16 cellular contexts compared by ENCODE assay signal in the genomic region with DNA sequence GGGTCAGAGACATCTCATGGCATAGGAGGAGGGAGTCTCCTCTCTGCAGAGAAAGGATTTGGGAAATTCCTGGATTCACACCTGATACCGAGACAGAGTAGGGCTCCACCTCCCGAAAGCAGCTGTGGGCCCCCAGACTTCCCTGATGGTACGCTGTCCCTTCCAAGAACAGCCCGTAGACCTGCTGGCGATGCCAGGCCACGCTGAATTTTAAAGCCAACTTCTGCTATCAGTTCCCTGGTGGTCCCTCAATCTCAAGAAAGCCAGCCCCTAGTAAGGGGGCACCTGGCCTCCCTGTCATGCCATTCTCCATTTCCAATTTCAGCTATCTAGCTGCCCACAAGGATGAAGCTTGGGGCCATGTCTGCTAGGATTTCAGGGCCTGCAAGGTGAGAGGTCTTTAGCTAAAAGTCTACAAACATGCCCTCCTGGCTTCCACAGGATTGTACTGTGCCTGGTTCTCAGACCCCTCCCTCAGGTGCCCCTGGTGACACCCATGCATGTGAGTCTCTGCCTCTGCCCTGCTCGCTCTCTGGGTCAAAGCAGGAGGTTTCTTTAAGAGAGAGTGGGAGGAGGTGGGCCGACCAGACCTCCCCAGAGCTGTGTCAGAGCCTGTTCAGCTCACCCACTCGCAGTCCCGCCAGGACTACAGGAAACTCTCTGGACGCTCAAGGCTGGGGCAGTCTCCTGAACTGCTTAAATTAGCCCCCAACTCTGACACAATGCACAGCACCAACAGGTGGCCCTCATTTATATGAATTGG. TPM values are rescaled to one million over a fixed set of nuclear protein-coding genes. Genes with fewer than 3 reads are reported as not detected.
A peak's percentile ranks its signal among the peaks of the same experiment; 100 is the strongest.
DNase-seq lines count a peak whose midpoint lies in the region; ATAC-seq and TF ChIP-seq lines count a peak whose summit lies in the region.
"Had no signal": no experiment of that assay in that cellular context is flagged by ENCODE, and none has a peak within 500 bp of the region (broad histone marks: within the 10 kb centered on the region; RNA-seq: fewer than 3 reads in every experiment).

No MANE protein-coding gene starts in this region.

- no peak overlapping the region for H2BK15ac ChIP-seq in neuronal stem cell (ENCODE audit: low read length)

- no peak overlapping the region for H2BK120ac ChIP-seq in neuronal stem cell (ENCODE audit: low read depth, low read length)

- in situ Hi-C loops in brain microvascular endothelial cell (cut with HindIII; ENCODE audit: low pct_ligation_motif_present, low sequenced_read_pairs): no loop called here

- intact Hi-C loops in activated CD8-positive, alpha-beta T cell treated with anti-CD3 and anti-CD28 coated beads for 36 hours (cut with micrococcal nuclease): no loop called here
- intact Hi-C loops in colonic mucosa (cut with DNase I): no loop called here

- H2BK12ac ChIP-seq in neuronal stem cell (ENCODE audit: low read length): no peak overlapping the region

- H3K9me3 ChIP-seq in neuronal stem cell (replicated peaks in 1 of 2; ENCODE audit: control insufficient read depth in 2 of 2, insufficient read depth in 1 of 2, low read depth in 1 of 2, low read length in 2 of 2) (no peaks in the 10 kb centered on the region), colonic mucosa (no peaks in the 10 kb centered on the region)

- H3K27ac ChIP-seq in neuronal stem cell (replicated peaks; ENCODE audit: low read length): no peak overlapping the region
- H3K27ac ChIP-seq in colonic mucosa: no peak overlapping the region
- no peak overlapping the region for H3K27ac ChIP-seq in brain microvascular endothelial cell
- H3K27ac ChIP-seq: 22Rv1, GM23248 had no signal

- H3K9me3 Mint-ChIP-seq in activated CD8-positive, alpha-beta T cell treated with anti-CD3 and anti-CD28 coated beads, Interleukin-2, amount 10 ng/mL, durations not matched to agents 7 days and 5 days (ENCODE audit: insufficient read depth): no peaks in the 10 kb centered on the region
- no peaks in the 10 kb centered on the region for H3K9me3 Mint-ChIP-seq in activated CD8-positive, alpha-beta T cell treated with anti-CD3 and anti-CD28 coated beads for 36 hours
- H3K9me3 Mint-ChIP-seq in activated naive CD4-positive, alpha-beta T cell treated with anti-CD3 and anti-CD28 coated beads, Interleukin-2, amount 10 ng/mL, durations not matched to agents 7 days and 5 days: no peaks in the 10 kb centered on the region
- H3K9me3 Mint-ChIP-seq: CD8-positive, alpha-beta T cell had no signal

- no peak overlapping the region for H2AK5ac ChIP-seq in neuronal stem cell (ENCODE audit: low read depth, low read length)

- no peak overlapping the region for H4K91ac ChIP-seq in neuronal stem cell (ENCODE audit: low read depth, low read length, poor library complexity)

- WGBS in neuronal stem cell (ENCODE audit: extremely low coverage in 2 of 2, insufficient read length in 2 of 2, insufficient replicate concordance in 1 of 2), 2 donors: no CpG with 5 or more reads among the region's 11 CpGs

- no peak for TF ChIP-seq CTCF in activated CD8-positive, alpha-beta T cell treated with anti-CD3 and anti-CD28 coated beads for 36 hours (IDR thresholded peaks at IDR 0.05)
- TF ChIP-seq CTCF in colonic mucosa (IDR thresholded peaks at IDR 0.05) (no peak), brain microvascular endothelial cell (IDR thresholded peaks at IDR 0.05; ENCODE audit: low read depth, low read length, missing control alignments) (no peak)

- H2BK5ac ChIP-seq in neuronal stem cell (ENCODE audit: low read length): no peak overlapping the region

- ATAC-seq in activated CD8-positive, alpha-beta T cell treated with anti-CD3 and anti-CD28 coated beads, Interleukin-2, amount 10 ng/mL, durations not matched to agents 7 days and 5 days: no peak
- ATAC-seq in activated CD8-positive, alpha-beta T cell treated with anti-CD3 and anti-CD28 coated beads for 36 hours: no peak
- no peak for ATAC-seq in HG03045 (IDR thresholded peaks at IDR 0.05; ENCODE audit: unreplicated experiment)
- ATAC-seq: CD8-positive, alpha-beta T cell had no signal

- H3K4me2 ChIP-seq in neuronal stem cell (ENCODE audit: insufficient read depth, low read length, poor library complexity, severe bottlenecking): no peak overlapping the region

- H3K4me3 Mint-ChIP-seq in activated CD8-positive, alpha-beta T cell treated with anti-CD3 and anti-CD28 coated beads, Interleukin-2, amount 10 ng/mL, durations not matched to agents 7 days and 5 days: no peak overlapping the region
- H3K4me3 Mint-ChIP-seq in activated CD8-positive, alpha-beta T cell treated with anti-CD3 and anti-CD28 coated beads for 36 hours: no peak overlapping the region
- H3K4me3 Mint-ChIP-seq in activated naive CD4-positive, alpha-beta T cell treated with anti-CD3 and anti-CD28 coated beads, Interleukin-2, amount 10 ng/mL, durations not matched to agents 7 days and 5 days: no peak overlapping the region
- H3K4me3 Mint-ChIP-seq: CD14-positive monocyte; CD8-positive, alpha-beta T cell had no signal

- H3K36me3 ChIP-seq in neuronal stem cell (replicated peaks in 1 of 2; ENCODE audit: control insufficient read depth in 2 of 2, insufficient read depth in 2 of 2, low read length in 2 of 2) (no peaks in the 10 kb centered on the region), colonic mucosa (no peaks in the 10 kb centered on the region), brain microvascular endothelial cell (replicated peaks) (no peaks in the 10 kb centered on the region)

- H2AFZ ChIP-seq in neuronal stem cell (ENCODE audit: low read length): no peak overlapping the region
- H2AFZ ChIP-seq: GM23248 had no signal

- no peak overlapping the region for H3K4ac ChIP-seq in neuronal stem cell (ENCODE audit: low read length)

- H3K9ac ChIP-seq in neuronal stem cell (ENCODE audit: low read depth, low read length, poor library complexity) (no peak overlapping the region), colonic mucosa (ENCODE audit: low read depth in 2 of 2, low read length in 2 of 2) (no peak overlapping the region)
- H3K9ac ChIP-seq: GM23248 had no signal

- no peaks in the 10 kb centered on the region for H3K4me1 ChIP-seq in neuronal stem cell (ENCODE audit: control insufficient read depth in 2 of 2, insufficient read depth in 1 of 2, low read depth in 1 of 2, low read length in 2 of 2)
- H3K4me1 ChIP-seq in colonic mucosa: no peaks in the 10 kb centered on the region

- H3K27ac Mint-ChIP-seq in activated CD8-positive, alpha-beta T cell treated with anti-CD3 and anti-CD28 coated beads, Interleukin-2, amount 10 ng/mL, durations not matched to agents 7 days and 5 days: no peak overlapping the region
- no peak overlapping the region for H3K27ac Mint-ChIP-seq in activated CD8-positive, alpha-beta T cell treated with anti-CD3 and anti-CD28 coated beads for 36 hours
- H3K27ac Mint-ChIP-seq in activated naive CD4-positive, alpha-beta T cell treated with anti-CD3 and anti-CD28 coated beads, Interleukin-2, amount 10 ng/mL, durations not matched to agents 7 days and 5 days: no peak overlapping the region
- H3K27ac Mint-ChIP-seq: CD14-positive monocyte; CD8-positive, alpha-beta T cell had no signal

- no peak overlapping the region for H3K14ac ChIP-seq in neuronal stem cell (ENCODE audit: low read length)

- H3K27me3 ChIP-seq in neuronal stem cell (ENCODE audit: control insufficient read depth in 3 of 3, insufficient read depth in 3 of 3, low read depth in 1 of 3, low read length in 3 of 3) (no peaks in the 10 kb centered on the region), colonic mucosa (no peaks in the 10 kb centered on the region), brain microvascular endothelial cell (replicated peaks) (no peaks in the 10 kb centered on the region)

- H3K36me3 Mint-ChIP-seq in activated CD8-positive, alpha-beta T cell treated with anti-CD3 and anti-CD28 coated beads, Interleukin-2, amount 10 ng/mL, durations not matched to agents 7 days and 5 days (ENCODE audit: low read depth): no peaks in the 10 kb centered on the region
- no peaks in the 10 kb centered on the region for H3K36me3 Mint-ChIP-seq in activated CD8-positive, alpha-beta T cell treated with anti-CD3 and anti-CD28 coated beads for 36 hours (ENCODE audit: low read depth)
- no peaks in the 10 kb centered on the region for H3K36me3 Mint-ChIP-seq in activated naive CD4-positive, alpha-beta T cell treated with anti-CD3 and anti-CD28 coated beads, Interleukin-2, amount 10 ng/mL, durations not matched to agents 7 days and 5 days
- H3K36me3 Mint-ChIP-seq: CD14-positive monocyte; CD8-positive, alpha-beta T cell had no signal

- H3K4me3 ChIP-seq in neuronal stem cell (ENCODE audit: low read length in 2 of 2) (peak overlapping the region in 1 of 2 donors; percentile 45), colonic mucosa (no peak overlapping the region), brain microvascular endothelial cell (ENCODE audit: low read depth, low read length) (no peak overlapping the region)
- H3K4me3 ChIP-seq: GM23248 had no signal

- no peaks in the 10 kb centered on the region for H3K79me1 ChIP-seq in neuronal stem cell (ENCODE audit: low read depth, low read length)

- no peak overlapping the region for H4K8ac ChIP-seq in neuronal stem cell (ENCODE audit: low read depth, low read length)

- no peaks in the 10 kb centered on the region for H3K4me1 Mint-ChIP-seq in activated CD8-positive, alpha-beta T cell treated with anti-CD3 and anti-CD28 coated beads, Interleukin-2, amount 10 ng/mL, durations not matched to agents 7 days and 5 days (ENCODE audit: low read depth)
- H3K4me1 Mint-ChIP-seq in activated CD8-positive, alpha-beta T cell treated with anti-CD3 and anti-CD28 coated beads for 36 hours (ENCODE audit: low read depth): no peaks in the 10 kb centered on the region
- H3K4me1 Mint-ChIP-seq in activated naive CD4-positive, alpha-beta T cell treated with anti-CD3 and anti-CD28 coated beads, Interleukin-2, amount 10 ng/mL, durations not matched to agents 7 days and 5 days: no peaks in the 10 kb centered on the region
- H3K4me1 Mint-ChIP-seq: CD14-positive monocyte had no signal

- DNase-seq in activated CD8-positive, alpha-beta T cell treated with anti-CD3 and anti-CD28 coated beads, Interleukin-2, amount 10 ng/mL, durations not matched to agents 7 days and 5 days: peak; percentile 13
- DNase-seq in activated CD8-positive, alpha-beta T cell treated with anti-CD3 and anti-CD28 coated beads for 36 hours: no peak
- DNase-seq in islet precursor cell (peak; percentile 57), neuronal stem cell (ENCODE audit: low spot score) (no peak), colonic mucosa (no peak), brain microvascular endothelial cell (no peak)
- DNase-seq in activated naive CD4-positive, alpha-beta T cell treated with anti-CD3 and anti-CD28 coated beads, Interleukin-2, amount 10 ng/mL, durations not matched to agents 7 days and 5 days: no peak
- DNase-seq: CD8-positive, alpha-beta T cell; DMS53; GF-D8; GM23248; H7 had no signal

- no peak overlapping the region for H3K23ac ChIP-seq in neuronal stem cell (ENCODE audit: low read depth, low read length, poor library complexity)

- POLR2A ChIA-PET in activated CD8-positive, alpha-beta T cell treated with anti-CD3 and anti-CD28 coated beads, Interleukin-2, amount 10 ng/mL, durations not matched to agents 7 days and 5 days (lab: Charles Lee): no interaction called here
- POLR2A ChIA-PET in activated CD8-positive, alpha-beta T cell treated with anti-CD3 and anti-CD28 coated beads for 36 hours (lab: Charles Lee): no interaction called here

- CTCF ChIA-PET in activated CD8-positive, alpha-beta T cell treated with anti-CD3 and anti-CD28 coated beads, Interleukin-2, amount 10 ng/mL, durations not matched to agents 7 days and 5 days (lab: Charles Lee): no interaction called here
- CTCF ChIA-PET in activated CD8-positive, alpha-beta T cell treated with anti-CD3 and anti-CD28 coated beads for 36 hours (lab: Charles Lee): interaction anchor here (1.5 kb wide), 1 partner anchor 8 kb away, joined by 4 read pairs; no protein-coding TSS in a partner anchor
- CTCF ChIA-PET in activated naive CD4-positive, alpha-beta T cell treated with anti-CD3 and anti-CD28 coated beads, Interleukin-2, amount 10 ng/mL, durations not matched to agents 7 days and 5 days (lab: Charles Lee): no interaction called here

- peak overlapping the region; percentile 50 for H3K18ac ChIP-seq in neuronal stem cell (ENCODE audit: low read length)

- peaks cover 5% of the 10 kb centered on the region for H3K27me3 Mint-ChIP-seq in activated CD8-positive, alpha-beta T cell treated with anti-CD3 and anti-CD28 coated beads, Interleukin-2, amount 10 ng/mL, durations not matched to agents 7 days and 5 days (ENCODE audit: low read depth)
- peaks cover 3% of the 10 kb centered on the region for H3K27me3 Mint-ChIP-seq in activated CD8-positive, alpha-beta T cell treated with anti-CD3 and anti-CD28 coated beads for 36 hours
- peaks cover 14% of the 10 kb centered on the region for H3K27me3 Mint-ChIP-seq in activated naive CD4-positive, alpha-beta T cell treated with anti-CD3 and anti-CD28 coated beads, Interleukin-2, amount 10 ng/mL, durations not matched to agents 7 days and 5 days

RNA-seq across cellular contexts. Expression of gene ANO2, which starts 30.5 kb away (rescaled TPM):
- total RNA-seq in activated CD8-positive, alpha-beta T cell treated with anti-CD3 and anti-CD28 coated beads, Interleukin-2, amount 10 ng/mL, durations not matched to agents 7 days and 5 days: not detected
- not detected for total RNA-seq in activated CD8-positive, alpha-beta T cell treated with anti-CD3 and anti-CD28 coated beads for 36 hours
- polyA plus RNA-seq in neuronal stem cell (2013, experiment 1 of 2): 1.2 TPM
- polyA plus RNA-seq in neuronal stem cell (2013, experiment 2 of 2): 1.3 TPM
- 1 to 10 TPM; 1.1 to 2.2 TPM for total RNA-seq in colonic mucosa
- total RNA-seq: A673; CD8-positive, alpha-beta T cell; GM23248 had no signal
- polyA plus RNA-seq: CD14-positive monocyte, GM23248 had no signal

Comparison
In these comparisons a context has a peak if more than half of its experiments do, and no peak if none do; other contexts are left out.
1. DNase-seq: peak in activated CD8-positive, alpha-beta T cell treated with anti-CD3 and anti-CD28 coated beads, Interleukin-2, amount 10 ng/mL, durations not matched to agents 7 days and 5 days (single experiment) and islet precursor cell (single experiment); none in activated CD8-positive, alpha-beta T cell treated with anti-CD3 and anti-CD28 coated beads for 36 hours (single experiment), neuronal stem cell (single experiment), colonic mucosa (single experiment), activated naive CD4-positive, alpha-beta T cell treated with anti-CD3 and anti-CD28 coated beads, Interleukin-2, amount 10 ng/mL, durations not matched to agents 7 days and 5 days (single experiment) and brain microvascular endothelial cell (single experiment).